ENCODE assay signal across 1 cellular context in the genomic region with DNA sequence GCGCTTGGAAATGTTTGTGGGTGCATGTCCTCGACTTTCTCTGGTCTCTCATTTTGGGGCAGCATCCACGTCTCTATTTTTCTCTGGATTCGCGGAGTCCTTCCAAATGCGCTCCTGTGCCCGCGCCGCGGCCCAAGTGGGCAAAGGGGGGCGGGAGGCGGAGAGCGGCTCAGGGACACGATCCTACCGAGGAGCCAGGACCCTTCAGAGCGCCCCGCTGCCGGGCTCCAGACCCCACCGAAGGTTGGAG.
TF ChIP-seq lines count a peak whose summit lies in the region.

No MANE protein-coding gene starts in this region.

TF ChIP-seq in HepG2, 621 proteins besides CTCF, POLR2A, EP300 and RAD21 (continued from another document):
- TF ChIP-seq ZFP91 (CRISPR knock-in tag; IDR thresholded peaks at IDR 0.05; ENCODE audit: borderline replicate concordance) = 0 out of 2 replicates have a peak, but pooled peaks have one; percentile 7
- TF ChIP-seq CBX5 (CRISPR knock-in tag; IDR thresholded peaks at IDR 0.05; ENCODE audit: borderline replicate concordance) = no peak
- TF ChIP-seq, protein P1, sequence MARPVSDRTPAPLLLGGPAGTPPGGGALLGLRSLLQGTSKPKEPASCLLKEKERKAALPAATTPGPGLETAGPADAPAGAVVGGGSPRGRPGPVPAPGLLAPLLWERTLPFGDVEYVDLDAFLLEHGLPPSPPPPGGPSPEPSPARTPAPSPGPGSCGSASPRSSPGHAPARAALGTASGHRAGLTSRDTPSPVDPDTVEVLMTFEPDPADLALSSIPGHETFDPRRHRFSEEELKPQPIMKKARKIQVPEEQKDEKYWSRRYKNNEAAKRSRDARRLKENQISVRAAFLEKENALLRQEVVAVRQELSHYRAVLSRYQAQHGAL (CRISPR knock-in tag; IDR thresholded peaks at IDR 0.05; ENCODE audit: not compliant biosample characterization) = peak; percentile 0
- no peak for TF ChIP-seq SIN3A (IDR thresholded peaks at IDR 0.05; ENCODE audit: borderline replicate concordance, low read depth, low read length)
